Comparison of ENCODE assay signal across 22 cellular contexts in the genomic region with DNA sequence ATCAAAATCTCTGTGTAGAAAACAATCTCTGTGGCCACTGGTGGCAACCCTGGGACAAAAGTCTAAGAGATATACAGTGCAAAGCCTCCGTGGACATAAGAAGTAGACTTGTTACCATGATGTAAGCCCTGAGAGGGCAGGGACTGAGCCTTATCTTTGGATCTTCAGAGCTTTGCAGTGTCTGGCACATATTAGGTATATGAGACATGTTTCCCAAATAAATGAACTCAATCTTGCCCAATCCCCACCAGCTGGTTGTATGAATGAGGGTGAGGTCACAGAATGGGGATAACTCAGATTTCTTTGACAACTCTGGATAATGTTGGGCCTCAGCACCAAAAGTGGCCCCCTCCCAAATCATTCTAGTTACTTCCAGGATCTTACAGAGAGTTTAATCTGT.
A peak's percentile ranks its signal among the peaks of the same experiment; 100 is the strongest.
DNase-seq lines count a peak whose midpoint lies in the region; ATAC-seq, FAIRE-seq and TF ChIP-seq lines count a peak whose summit lies in the region.
"Had no signal": no experiment of that assay in that cellular context is flagged by ENCODE, and none has a peak within 500 bp of the region (broad histone marks: within the 10 kb centered on the region; RNA-seq: fewer than 3 reads in every experiment).

No MANE protein-coding gene starts in this region.

- H3K4me2 ChIP-seq in astrocyte (ENCODE audit: low read length) (peak overlapping the region; percentile 71), hepatocyte (no peak overlapping the region)

- no peaks in the 10 kb centered on the region for H4K20me1 ChIP-seq in astrocyte (ENCODE audit: insufficient read depth, low read length)
- H4K20me1 ChIP-seq in hepatocyte (ENCODE audit: insufficient read depth, poor library complexity, severe bottlenecking), result no peaks in the 10 kb centered on the region

- H3K9me3 ChIP-seq in astrocyte (ENCODE audit: insufficient read depth, low read depth, low read length), result no peaks in the 10 kb centered on the region
- no peaks in the 10 kb centered on the region for H3K9me3 ChIP-seq in WERI-Rb-1 (ENCODE audit: severe bottlenecking)
- no peaks in the 10 kb centered on the region for H3K9me3 ChIP-seq in hepatocyte (ENCODE audit: low read depth)
- H3K9me3 ChIP-seq: neutrophil had no signal

- WGBS in hepatocyte (ENCODE audit: low lambda C conversion rate, missing lambda C conversion rate), result 65% methylated on average over 1 of the region's 1 CpG

- no peak for FAIRE-seq in astrocyte (lab: Jason Lieb, UNC)
- FAIRE-seq: GM19239 had no signal

- H3K36me3 ChIP-seq in astrocyte (ENCODE audit: insufficient read depth, low read length) (no peaks in the 10 kb centered on the region), WERI-Rb-1 (no peaks in the 10 kb centered on the region), hepatocyte (replicated peaks; ENCODE audit: insufficient read depth, low read depth) (no peaks in the 10 kb centered on the region)
- H3K36me3 ChIP-seq: neutrophil had no signal

- ATAC-seq in HG03175 (IDR thresholded peaks at IDR 0.05; ENCODE audit: unreplicated experiment), result no peak
- ATAC-seq: activated CD4-positive, CD25-positive, alpha-beta regulatory T cell treated with anti-CD3 and anti-CD28 coated beads, Interleukin-2, amount 50 U/mL, for 24 hours had no signal

- peak overlapping the region; percentile 67 for H3K9ac ChIP-seq in astrocyte (ENCODE audit: low read length)

- H3K27ac ChIP-seq in astrocyte (ENCODE audit: low read depth, low read length) (peak overlapping the region; percentile 87), coronary artery (no peak overlapping the region), WERI-Rb-1 (no peak overlapping the region), hepatocyte (no peak overlapping the region)
- H3K27ac ChIP-seq: neutrophil had no signal

- H3K9me2 ChIP-seq in hepatocyte (replicated peaks; ENCODE audit: insufficient read depth), result no peaks in the 10 kb centered on the region

- no peak overlapping the region for H2AFZ ChIP-seq in astrocyte (ENCODE audit: low read depth, low read length)
- H2AFZ ChIP-seq in hepatocyte, result no peak overlapping the region

- H3K36me3 Mint-ChIP-seq in HFFc6 (ENCODE audit: low read depth) (no peaks in the 10 kb centered on the region), astrocyte (ENCODE audit: low read depth, unreplicated experiment) (no peaks in the 10 kb centered on the region)
- H3K36me3 Mint-ChIP-seq: type B pancreatic cell had no signal

- DNase-seq in AG20443 (ENCODE audit: low spot score), result peak; percentile 11
- DNase-seq in HFFc6, result peak; percentile 78
- peak; percentile 66 for DNase-seq in astrocyte (ENCODE audit: low read depth)
- DNase-seq in foreskin fibroblast, result peak; percentile 80 to 84
- no peak for DNase-seq in coronary artery (ENCODE audit: low spot score)
- DNase-seq in WERI-Rb-1, result no peak
- DNase-seq in hepatocyte (ENCODE audit: low spot score), result no peak
- DNase-seq: AML-193; effector CD8-positive, alpha-beta T cell; foreskin melanocyte; H9; kidney glomerular epithelial cell; NCI-H1105; NCI-H2107; NCI-H526 treated with DMSO at 0.1 percent for 48 hours; OCI-M1; stimulated activated naive CD4-positive, alpha-beta T cell treated with Interleukin-2 at 50 U/mL for 16 hours had no signal

- H3K27ac Mint-ChIP-seq in HFFc6 (peak overlapping the region; percentile 88), astrocyte (ENCODE audit: unreplicated experiment) (no peak overlapping the region)
- H3K27ac Mint-ChIP-seq: H9, type B pancreatic cell had no signal

- H3K9me3 Mint-ChIP-seq in HFFc6, result no peaks in the 10 kb centered on the region
- H3K9me3 Mint-ChIP-seq in astrocyte (ENCODE audit: unreplicated experiment), result no peaks in the 10 kb centered on the region

- TF ChIP-seq CTCF in HFFc6 (IDR thresholded peaks at IDR 0.05) (no peak), astrocyte (IDR thresholded peaks at IDR 0.05; ENCODE audit: insufficient read depth, low read depth, low read length) (no peak), foreskin fibroblast (IDR thresholded peaks at IDR 0.05; ENCODE audit: low read depth, low read length) (no peak), coronary artery (IDR thresholded peaks at IDR 0.05) (no peak), WERI-Rb-1 (IDR thresholded peaks at IDR 0.05; ENCODE audit: low read depth, low read length) (no peak), hepatocyte (IDR thresholded peaks at IDR 0.05; ENCODE audit: poor library complexity) (no peak)

- H3K27me3 Mint-ChIP-seq in HFFc6 (ENCODE audit: insufficient read depth), result no peaks in the 10 kb centered on the region
- no peaks in the 10 kb centered on the region for H3K27me3 Mint-ChIP-seq in astrocyte (ENCODE audit: low read depth, unreplicated experiment)
- H3K27me3 Mint-ChIP-seq: type B pancreatic cell had no signal

- H3K4me1 Mint-ChIP-seq in HFFc6 (ENCODE audit: low read depth) (peaks cover 89% of the 10 kb centered on the region), astrocyte (ENCODE audit: low read depth, unreplicated experiment) (peaks cover 38% of the 10 kb centered on the region)
- H3K4me1 Mint-ChIP-seq: H9 had no signal

- H3K79me2 ChIP-seq in astrocyte (ENCODE audit: insufficient read depth, low read length) (no peaks in the 10 kb centered on the region), hepatocyte (no peaks in the 10 kb centered on the region)

- H3K4me1 ChIP-seq in astrocyte (ENCODE audit: insufficient read depth, low read length) (peaks cover 37% of the 10 kb centered on the region), hepatocyte (ENCODE audit: insufficient read depth) (no peaks in the 10 kb centered on the region)

- H3K4me3 Mint-ChIP-seq in HFFc6, result peak overlapping the region; percentile 63; the same call in 1 of the 2 replicates
- no peak overlapping the region for H3K4me3 Mint-ChIP-seq in astrocyte (ENCODE audit: unreplicated experiment)
- H3K4me3 Mint-ChIP-seq: H9, type B pancreatic cell had no signal

- H3K27me3 ChIP-seq in astrocyte (ENCODE audit: insufficient read depth, low read length) (no peaks in the 10 kb centered on the region), WERI-Rb-1 (ENCODE audit: insufficient read depth, low read depth, severe bottlenecking) (peaks cover 2% of the 10 kb centered on the region), hepatocyte (no peaks in the 10 kb centered on the region)
- H3K27me3 ChIP-seq: neutrophil had no signal

- H3K4me3 ChIP-seq in astrocyte (ENCODE audit: insufficient read depth, low read depth, low read length) (no peak overlapping the region), foreskin fibroblast (ENCODE audit: low read depth in 1 of 2, low read length in 2 of 2) (no peak overlapping the region), coronary artery (no peak overlapping the region), WERI-Rb-1 (ENCODE audit: low read depth, low read length) (no peak overlapping the region), hepatocyte (no peak overlapping the region)

Comparison
In these comparisons a context has a peak if more than half of its experiments do, and no peak if none do; other contexts are left out.
1. DNase-seq: peak in AG20443 (single experiment), HFFc6 (single experiment), astrocyte (single experiment) and foreskin fibroblast (2 of 2); none in coronary artery (single experiment), WERI-Rb-1 (single experiment) and hepatocyte (single experiment).